ENCODE assay signal across 1 cellular context in the genomic region with DNA sequence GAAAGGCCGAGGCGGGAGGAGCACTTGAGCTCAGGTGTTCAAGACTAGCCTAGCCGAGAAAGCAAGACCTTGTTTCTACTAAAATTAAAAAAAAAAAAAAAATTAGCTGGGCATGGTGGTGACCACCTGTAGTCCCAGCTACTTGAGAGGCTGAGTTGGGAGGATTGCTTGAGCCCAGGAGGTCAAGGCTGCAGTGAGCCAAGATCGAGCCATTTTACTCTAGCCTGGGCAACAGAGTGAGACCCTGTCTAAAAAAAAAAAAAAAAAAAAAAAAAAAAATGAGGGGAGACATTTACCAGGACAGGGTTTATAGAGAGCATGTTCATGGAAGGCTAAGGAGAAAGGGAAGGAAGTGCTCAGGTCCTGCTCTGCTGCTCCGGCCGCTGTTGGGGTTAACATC. TPM values are rescaled to one million over a fixed set of nuclear protein-coding genes. Genes with fewer than 3 reads are reported as not detected.
"Had no signal": no experiment of that assay in that cellular context is flagged by ENCODE, and none has a peak within 500 bp of the region (broad histone marks: within the 10 kb centered on the region; RNA-seq: fewer than 3 reads in every experiment).

No MANE protein-coding gene starts in this region.

RNA-seq across cellular contexts. Expression of a gene that starts 25.5 kb away (rescaled TPM):
- total RNA-seq: GM12878 had no signal

RNA-seq across cellular contexts. Expression of a gene that starts 58.4 kb away (rescaled TPM):
- total RNA-seq: GM12878 had no signal
- polyA plus RNA-seq: GM12878 had no signal
